Comparison of ENCODE assay signal across 16 cellular contexts in genomic region chr11:9974375-9974774, GRCh38.
A peak's percentile ranks its signal among the peaks of the same experiment; 100 is the strongest.
DNase-seq lines count a peak whose midpoint lies in the region; ATAC-seq, FAIRE-seq and TF ChIP-seq lines count a peak whose summit lies in the region.
"Had no signal": no experiment of that assay in that cellular context is flagged by ENCODE, and none has a peak within 500 bp of the region (broad histone marks: within the 10 kb centered on the region; RNA-seq: fewer than 3 reads in every experiment).

No MANE protein-coding gene starts in this region.

- H3K36me3 ChIP-seq in IMR-90 (ENCODE audit: control insufficient read depth, insufficient read depth, low read length) (peaks cover 1% of the 10 kb centered on the region), astrocyte (ENCODE audit: insufficient read depth, low read length) (no peaks in the 10 kb centered on the region), transverse colon (no peaks in the 10 kb centered on the region)
- H3K36me3 ChIP-seq: BLaER1 had no signal

- no peaks in the 10 kb centered on the region for H3K9me3 Mint-ChIP-seq in astrocyte (ENCODE audit: unreplicated experiment)
- H3K9me3 Mint-ChIP-seq in nephron progenitor cell, result no peaks in the 10 kb centered on the region
- H3K9me3 Mint-ChIP-seq: CD4-positive, CD25-positive, alpha-beta regulatory T cell had no signal

- H4K20me1 ChIP-seq in IMR-90 (ENCODE audit: insufficient read depth, low read length), result no peaks in the 10 kb centered on the region
- H4K20me1 ChIP-seq in astrocyte (ENCODE audit: insufficient read depth, low read length), result no peaks in the 10 kb centered on the region
- H4K20me1 ChIP-seq: BLaER1 had no signal

- H3K4me1 ChIP-seq in A549, result peaks cover 31% of the 10 kb centered on the region
- H3K4me1 ChIP-seq in IMR-90 (ENCODE audit: control insufficient read depth, insufficient read depth, low read length), result peaks cover 9% of the 10 kb centered on the region; the same call in 1 of the 2 replicates
- peaks cover 6% of the 10 kb centered on the region for H3K4me1 ChIP-seq in astrocyte (ENCODE audit: insufficient read depth, low read length)
- H3K4me1 ChIP-seq in transverse colon, result no peaks in the 10 kb centered on the region

- no peak overlapping the region for H3K4me3 ChIP-seq in A549
- H3K4me3 ChIP-seq in IMR-90 (ENCODE audit: insufficient read depth, low read depth, low read length), result no peak overlapping the region
- H3K4me3 ChIP-seq in astrocyte (ENCODE audit: insufficient read depth, low read depth, low read length), result no peak overlapping the region
- H3K4me3 ChIP-seq in transverse colon, result no peak overlapping the region
- H3K4me3 ChIP-seq: BLaER1 had no signal

- no peaks in the 10 kb centered on the region for H3K79me2 ChIP-seq in astrocyte (ENCODE audit: insufficient read depth, low read length)

- peak overlapping the region; percentile 42; the same call in 1 of the 2 replicates for H2AK5ac ChIP-seq in IMR-90 (ENCODE audit: low read depth, low read length)

- H3K9ac ChIP-seq in IMR-90 (ENCODE audit: low read depth, low read length) (no peak overlapping the region), astrocyte (ENCODE audit: low read length) (no peak overlapping the region)
- H3K9ac ChIP-seq: BLaER1 had no signal

- H3K18ac ChIP-seq in IMR-90 (ENCODE audit: low read depth, low read length), result peak overlapping the region; percentile 69; the same call in 1 of the 2 replicates

- TF ChIP-seq CTCF in A549 (IDR thresholded peaks at IDR 0.05) (no peak), IMR-90 (conservative IDR thresholded peaks at IDR 0.05; ENCODE audit: low read depth, low read length) (no peak), astrocyte (IDR thresholded peaks at IDR 0.05; ENCODE audit: insufficient read depth, low read depth, low read length) (no peak), nephron progenitor cell (IDR thresholded peaks at IDR 0.05) (no peak), transverse colon (IDR thresholded peaks at IDR 0.05) (no peak)

- H2AFZ ChIP-seq in IMR-90 (replicated peaks; ENCODE audit: low read length, poor library complexity), result no peak overlapping the region
- H2AFZ ChIP-seq in astrocyte (ENCODE audit: low read depth, low read length), result no peak overlapping the region

- H3K79me1 ChIP-seq in IMR-90 (ENCODE audit: low read depth in 1 of 2, low read length in 2 of 2), result peaks cover 0 to 20% of the 10 kb centered on the region in 2 experiments; a peak in 2 of 4 replicates

- peaks cover 25% of the 10 kb centered on the region for H3K4me1 Mint-ChIP-seq in astrocyte (ENCODE audit: low read depth, unreplicated experiment)
- peaks cover 5% of the 10 kb centered on the region for H3K4me1 Mint-ChIP-seq in nephron progenitor cell
- H3K4me1 Mint-ChIP-seq: CD4-positive, CD25-positive, alpha-beta regulatory T cell had no signal

- H3K36me3 Mint-ChIP-seq in astrocyte (ENCODE audit: low read depth, unreplicated experiment) (peaks cover 4% of the 10 kb centered on the region), nephron progenitor cell (ENCODE audit: low read depth) (peaks cover 11% of the 10 kb centered on the region)
- H3K36me3 Mint-ChIP-seq: CD4-positive, CD25-positive, alpha-beta regulatory T cell had no signal

- no TSS peak for BruUV-seq in IMR-90 (replicated peaks; lab: Mats Ljungman, UMichigan)

- FAIRE-seq in A549 (lab: Jason Lieb, UNC) (no peak), astrocyte (lab: Jason Lieb, UNC) (no peak)

- H3K14ac ChIP-seq in IMR-90 (replicated peaks; ENCODE audit: low read depth, low read length), result no peak overlapping the region

- ATAC-seq in A549 (peak in 1 of 2 experiments; percentile 23; a peak in 2 of 6 replicates), IMR-90 (ENCODE audit: low read depth) (no peak)

- TF ChIP-seq POLR2A in A549 (IDR thresholded peaks at IDR 0.05; ENCODE audit: low read length), result no peak
- TF ChIP-seq POLR2A in IMR-90 (IDR thresholded peaks at IDR 0.05; ENCODE audit: low read depth, low read length), result no peak
- no peak for TF ChIP-seq POLR2A in transverse colon (IDR thresholded peaks at IDR 0.05)

- H3K9me3 ChIP-seq in A549, result no peaks in the 10 kb centered on the region
- no peaks in the 10 kb centered on the region for H3K9me3 ChIP-seq in IMR-90 (ENCODE audit: control insufficient read depth, insufficient read depth, low read length)
- H3K9me3 ChIP-seq in astrocyte (ENCODE audit: insufficient read depth, low read depth, low read length), result no peaks in the 10 kb centered on the region
- H3K9me3 ChIP-seq in transverse colon, result no peaks in the 10 kb centered on the region
- H3K9me3 ChIP-seq: BLaER1 had no signal

- dilution Hi-C loops in IMR-90 (cut with HindIII; ENCODE audit: low sequenced_read_pairs, unreplicated experiment), result no loop called here

- peaks cover 3% of the 10 kb centered on the region; the same call in 1 of the 2 replicates for H3K9me1 ChIP-seq in IMR-90 (ENCODE audit: insufficient read depth, low read length)

- peak overlapping the region; percentile 12 for H3K4me3 Mint-ChIP-seq in astrocyte (ENCODE audit: unreplicated experiment)
- H3K4me3 Mint-ChIP-seq in nephron progenitor cell, result no peak overlapping the region
- H3K4me3 Mint-ChIP-seq: CD4-positive, CD25-positive, alpha-beta regulatory T cell had no signal

- H2BK20ac ChIP-seq in IMR-90 (ENCODE audit: low read depth, low read length), result peak overlapping the region; percentile 39; the same call in 1 of the 2 replicates

- H3K4me2 ChIP-seq in A549 (peak overlapping the region; percentile 1; the same call in 1 of the 3 replicates), IMR-90 (ENCODE audit: low read depth, low read length) (no peak overlapping the region), astrocyte (ENCODE audit: low read length) (no peak overlapping the region)
- H3K4me2 ChIP-seq: BLaER1 had no signal

- CTCF ChIA-PET in A549 (lab: Yijun Ruan, JAX) (interaction anchor here (0.7 to 6.1 kb wide), 10 partner anchors 8 to 362 kb away, joined by 3 to 53 read pairs (median 4); no protein-coding TSS in a partner anchor), IMR-90 (lab: Yijun Ruan, JAX) (interaction anchor here (0.6 to 2.0 kb wide), 4 partner anchors 10 to 220 kb away, joined by 3 to 11 read pairs (median 8); no protein-coding TSS in a partner anchor)

- no peak overlapping the region for H4K91ac ChIP-seq in IMR-90 (ENCODE audit: insufficient read depth, low read depth, low read length)

- DNase-seq in A549 (ENCODE audit: low read depth in 1 of 2, low spot score in 1 of 2) (peak in 1 of 2 experiments; percentile 11), IMR-90 (no peak), astrocyte (ENCODE audit: low read depth) (no peak), nephron progenitor cell (no peak), NCI-H187 treated with DMSO at 0.1 percent for 48 hours (lab: John Stamatoyannopoulos, UW) (no peak), NCI-H2107 treated with DMSO at 0.1 percent for 48 hours (lab: John Stamatoyannopoulos, UW; ENCODE audit: unreplicated experiment) (no peak), transverse colon (no peak)
- DNase-seq: CD4-positive, CD25-positive, alpha-beta regulatory T cell; DMS53; Karpas-422; NCI-H1092; NCI-H1417 treated with DMSO at 0.1 percent for 48 hours; NCI-H1694 treated with DMSO at 0.1 percent for 48 hours; NCI-H524; NCI-H774 had no signal

- H2BK15ac ChIP-seq in IMR-90 (ENCODE audit: low read depth, low read length), result peak overlapping the region; percentile 89; the same call in 2 of the 3 replicates

- no peak overlapping the region for H3K27ac Mint-ChIP-seq in astrocyte (ENCODE audit: unreplicated experiment)
- peak overlapping the region; percentile 21 for H3K27ac Mint-ChIP-seq in nephron progenitor cell
- H3K27ac Mint-ChIP-seq: CD4-positive, CD25-positive, alpha-beta regulatory T cell had no signal

- no peak; a peak in 1 of 5 replicates for TF ChIP-seq RAD21 in A549 (conservative IDR thresholded peaks at IDR 0.05 in 1 of 2, IDR thresholded peaks at IDR 0.05 in 1 of 2)
- TF ChIP-seq RAD21 in IMR-90 (IDR thresholded peaks at IDR 0.05; ENCODE audit: low read length), result no peak

- no peaks in the 10 kb centered on the region for H3K27me3 ChIP-seq in IMR-90 (ENCODE audit: control insufficient read depth, insufficient read depth, low read length)
- no peaks in the 10 kb centered on the region for H3K27me3 ChIP-seq in astrocyte (ENCODE audit: insufficient read depth, low read length)
- no peaks in the 10 kb centered on the region for H3K27me3 ChIP-seq in transverse colon
- H3K27me3 ChIP-seq: BLaER1 had no signal

- H3K27ac ChIP-seq in A549 (peak overlapping the region; percentile 9 to 56; a peak in 4 of 6 replicates), IMR-90 (ENCODE audit: insufficient read depth, low read length) (no peak overlapping the region), astrocyte (ENCODE audit: low read depth, low read length) (no peak overlapping the region), transverse colon (no peak overlapping the region)
- H3K27ac ChIP-seq: BLaER1 had no signal

- TF ChIP-seq EP300 in A549 (IDR thresholded peaks at IDR 0.05) (no peak), transverse colon (IDR thresholded peaks at IDR 0.05; ENCODE audit: low read depth) (no peak)

- in situ Hi-C loops in IMR-90 (cut with MboI; ENCODE audit: low sequenced_read_pairs) (loop anchor here (10.0 to 25.0 kb wide), 2 partner anchors 212 to 330 kb away; partner anchors contain the start of gene ADM), transverse colon (cut with MboI; ENCODE audit: low pct_ligation_motif_present in 1 of 4, low pct_unique_long_range_greater_than_20kb in 1 of 4, low sequenced_read_pairs in 3 of 4) (loop anchor here (10.0 to 25.0 kb wide), 2 partner anchors 210 to 212 kb away; no protein-coding TSS in a partner anchor)

- no peak overlapping the region for H2AK9ac ChIP-seq in IMR-90 (replicated peaks; ENCODE audit: low read depth, low read length, poor library complexity)

- H4K8ac ChIP-seq in IMR-90 (ENCODE audit: low read depth in 2 of 2, low read length in 2 of 2), result peak overlapping the region; percentile 9 to 10; a peak in 1 of 4 replicates

- POLR2A ChIA-PET in A549 (lab: Yijun Ruan, JAX) (interaction anchor here (0.9 kb wide), 1 partner anchor 199 kb away, joined by 3 read pairs; no protein-coding TSS in a partner anchor), IMR-90 (lab: Charles Lee; ENCODE audit: unreplicated experiment) (no interaction called here)

- intact Hi-C loops in IMR-90 (cut with micrococcal nuclease), result no loop called here
- intact Hi-C loops in transverse colon (cut with DNase I; ENCODE audit: low total_unique reads), result loop anchor here (5.0 to 10.0 kb wide), 2 partner anchors 217 to 330 kb away; partner anchors contain the start of gene ADM

- 97% methylated on average over 8 of the region's 8 CpGs for WGBS in A549 (ENCODE audit: missing lambda C conversion rate)
- WGBS in IMR-90 (ENCODE audit: extremely low coverage in 2 of 2, insufficient read length in 1 of 2), 2 experiments, result no CpG with 5 or more reads among the region's 8 CpGs
- 80 to 97% methylated on average over 1 to 8 of the region's 8 CpGs for WGBS in transverse colon (ENCODE audit: low coverage in 1 of 2), 2 donors

- peak overlapping the region; percentile 5; the same call in 1 of the 2 replicates for H3K4ac ChIP-seq in IMR-90 (ENCODE audit: low read depth, low read length)

- no peak overlapping the region for H2BK5ac ChIP-seq in IMR-90 (ENCODE audit: low read depth, low read length, poor library complexity, severe bottlenecking)

- H4K5ac ChIP-seq in IMR-90 (ENCODE audit: low read depth, low read length), result peak overlapping the region; percentile 72; the same call in 1 of the 2 replicates

- H3K27me3 Mint-ChIP-seq in astrocyte (ENCODE audit: low read depth, unreplicated experiment) (no peaks in the 10 kb centered on the region), nephron progenitor cell (ENCODE audit: low read depth, poor library complexity) (no peaks in the 10 kb centered on the region)

- H3K56ac ChIP-seq in IMR-90 (ENCODE audit: extremely low read depth, insufficient read depth, low read length), result no peak overlapping the region

- H3K23ac ChIP-seq in IMR-90 (ENCODE audit: low read depth, low read length), result no peak overlapping the region

- no peak overlapping the region for H2BK120ac ChIP-seq in IMR-90 (ENCODE audit: low read depth, low read length)

Comparison
In these comparisons a context has a peak if more than half of its experiments do, and no peak if none do; other contexts are left out.
1. H3K27ac ChIP-seq: peak in A549 (2 of 2); none in IMR-90 (single experiment), astrocyte (single experiment) and transverse colon (0 of 4).